1 cellular context compared by ENCODE assay signal in the genomic region with DNA sequence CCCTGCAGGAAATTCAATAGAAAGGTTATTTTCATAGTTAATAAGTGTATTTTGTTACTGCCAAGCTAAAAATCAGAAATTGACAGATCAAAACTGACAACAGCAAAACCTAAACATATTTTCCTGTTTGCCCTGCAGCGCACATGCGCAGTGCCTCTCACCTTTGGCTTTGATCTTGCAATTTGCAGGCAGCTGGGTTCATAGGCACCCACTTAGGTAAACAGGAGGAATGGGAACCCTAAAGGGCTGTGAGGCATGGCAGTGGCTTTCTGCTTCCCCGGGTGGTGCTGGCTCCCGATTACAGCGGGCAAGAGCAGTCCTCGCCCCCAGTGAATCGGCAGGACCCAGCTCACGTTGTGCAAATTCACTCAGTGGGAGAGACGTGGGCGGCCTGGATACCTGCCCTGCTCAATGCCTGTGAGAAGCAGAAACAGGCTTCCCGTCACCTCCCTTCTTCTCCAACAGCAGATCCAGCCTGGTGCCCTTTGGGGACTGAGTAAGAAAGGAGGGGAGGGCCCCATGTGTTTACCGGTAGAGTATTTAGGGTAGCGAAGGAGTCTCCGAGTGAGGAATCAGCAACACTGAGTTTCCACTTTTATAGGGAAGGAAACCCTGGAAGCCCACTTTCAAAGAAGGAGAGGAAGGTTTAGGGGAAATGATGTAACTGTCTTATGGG.
TF ChIP-seq lines count a peak whose summit lies in the region.

No MANE protein-coding gene starts in this region.

TF ChIP-seq in HepG2, 621 proteins besides CTCF, POLR2A, EP300 and RAD21 (continues in another document):
- TF ChIP-seq TEAD3 (CRISPR knock-in tag; optimal IDR thresholded peaks at IDR 0.05; ENCODE audit: borderline replicate concordance) = peak; percentile 15
- 0 out of 2 replicates have a peak, but pooled peaks have one; percentile 11 for TF ChIP-seq ZNF331 (CRISPR knock-in tag; IDR thresholded peaks at IDR 0.05)
- TF ChIP-seq, protein P1, sequence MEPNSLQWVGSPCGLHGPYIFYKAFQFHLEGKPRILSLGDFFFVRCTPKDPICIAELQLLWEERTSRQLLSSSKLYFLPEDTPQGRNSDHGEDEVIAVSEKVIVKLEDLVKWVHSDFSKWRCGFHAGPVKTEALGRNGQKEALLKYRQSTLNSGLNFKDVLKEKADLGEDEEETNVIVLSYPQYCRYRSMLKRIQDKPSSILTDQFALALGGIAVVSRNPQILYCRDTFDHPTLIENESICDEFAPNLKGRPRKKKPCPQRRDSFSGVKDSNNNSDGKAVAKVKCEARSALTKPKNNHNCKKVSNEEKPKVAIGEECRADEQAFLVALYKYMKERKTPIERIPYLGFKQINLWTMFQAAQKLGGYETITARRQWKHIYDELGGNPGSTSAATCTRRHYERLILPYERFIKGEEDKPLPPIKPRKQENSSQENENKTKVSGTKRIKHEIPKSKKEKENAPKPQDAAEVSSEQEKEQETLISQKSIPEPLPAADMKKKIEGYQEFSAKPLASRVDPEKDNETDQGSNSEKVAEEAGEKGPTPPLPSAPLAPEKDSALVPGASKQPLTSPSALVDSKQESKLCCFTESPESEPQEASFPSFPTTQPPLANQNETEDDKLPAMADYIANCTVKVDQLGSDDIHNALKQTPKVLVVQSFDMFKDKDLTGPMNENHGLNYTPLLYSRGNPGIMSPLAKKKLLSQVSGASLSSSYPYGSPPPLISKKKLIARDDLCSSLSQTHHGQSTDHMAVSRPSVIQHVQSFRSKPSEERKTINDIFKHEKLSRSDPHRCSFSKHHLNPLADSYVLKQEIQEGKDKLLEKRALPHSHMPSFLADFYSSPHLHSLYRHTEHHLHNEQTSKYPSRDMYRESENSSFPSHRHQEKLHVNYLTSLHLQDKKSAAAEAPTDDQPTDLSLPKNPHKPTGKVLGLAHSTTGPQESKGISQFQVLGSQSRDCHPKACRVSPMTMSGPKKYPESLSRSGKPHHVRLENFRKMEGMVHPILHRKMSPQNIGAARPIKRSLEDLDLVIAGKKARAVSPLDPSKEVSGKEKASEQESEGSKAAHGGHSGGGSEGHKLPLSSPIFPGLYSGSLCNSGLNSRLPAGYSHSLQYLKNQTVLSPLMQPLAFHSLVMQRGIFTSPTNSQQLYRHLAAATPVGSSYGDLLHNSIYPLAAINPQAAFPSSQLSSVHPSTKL (CRISPR knock-in tag; IDR thresholded peaks at IDR 0.05) = 0 out of 2 replicates have a peak, but pooled peaks have one; percentile 22
- TF ChIP-seq KDM5B (CRISPR knock-in tag; IDR thresholded peaks at IDR 0.05; ENCODE audit: borderline replicate concordance) = peak; percentile 33; the same call in 1 of the 2 replicates
- peak; percentile 68 for TF ChIP-seq TCF7 (IDR thresholded peaks at IDR 0.05; ENCODE audit: low read depth)
- TF ChIP-seq ZNF292 (CRISPR knock-in tag; IDR thresholded peaks at IDR 0.05; ENCODE audit: borderline replicate concordance, low read depth) = peak; percentile 24; the same call in 1 of the 2 replicates
- peak; percentile 48; the same call in 1 of the 2 replicates for TF ChIP-seq HDAC1 (CRISPR knock-in tag; IDR thresholded peaks at IDR 0.05)
- 0 out of 2 replicates have a peak, but pooled peaks have one; percentile 15 for TF ChIP-seq NR2F6 (IDR thresholded peaks at IDR 0.05)
- TF ChIP-seq NR2F6 (CRISPR knock-in tag; IDR thresholded peaks at IDR 0.05) = peak; percentile 23; the same call in 1 of the 2 replicates
- TF ChIP-seq, protein P2, sequence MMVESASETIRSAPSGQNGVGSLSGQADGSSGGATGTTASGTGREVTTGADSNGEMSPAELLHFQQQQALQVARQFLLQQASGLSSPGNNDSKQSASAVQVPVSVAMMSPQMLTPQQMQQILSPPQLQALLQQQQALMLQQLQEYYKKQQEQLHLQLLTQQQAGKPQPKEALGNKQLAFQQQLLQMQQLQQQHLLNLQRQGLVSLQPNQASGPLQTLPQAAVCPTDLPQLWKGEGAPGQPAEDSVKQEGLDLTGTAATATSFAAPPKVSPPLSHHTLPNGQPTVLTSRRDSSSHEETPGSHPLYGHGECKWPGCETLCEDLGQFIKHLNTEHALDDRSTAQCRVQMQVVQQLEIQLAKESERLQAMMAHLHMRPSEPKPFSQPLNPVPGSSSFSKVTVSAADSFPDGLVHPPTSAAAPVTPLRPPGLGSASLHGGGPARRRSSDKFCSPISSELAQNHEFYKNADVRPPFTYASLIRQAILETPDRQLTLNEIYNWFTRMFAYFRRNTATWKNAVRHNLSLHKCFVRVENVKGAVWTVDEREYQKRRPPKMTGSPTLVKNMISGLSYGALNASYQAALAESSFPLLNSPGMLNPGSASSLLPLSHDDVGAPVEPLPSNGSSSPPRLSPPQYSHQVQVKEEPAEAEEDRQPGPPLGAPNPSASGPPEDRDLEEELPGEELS (CRISPR knock-in tag; IDR thresholded peaks at IDR 0.05) = 0 out of 2 replicates have a peak, but pooled peaks have one; percentile 5
- TF ChIP-seq FOXA3 (CRISPR knock-in tag; IDR thresholded peaks at IDR 0.05) = peak; percentile 57
- no peak for TF ChIP-seq PRMT3 (CRISPR knock-in tag; IDR thresholded peaks at IDR 0.05; ENCODE audit: borderline replicate concordance, low read depth)
- TF ChIP-seq, protein P3, sequence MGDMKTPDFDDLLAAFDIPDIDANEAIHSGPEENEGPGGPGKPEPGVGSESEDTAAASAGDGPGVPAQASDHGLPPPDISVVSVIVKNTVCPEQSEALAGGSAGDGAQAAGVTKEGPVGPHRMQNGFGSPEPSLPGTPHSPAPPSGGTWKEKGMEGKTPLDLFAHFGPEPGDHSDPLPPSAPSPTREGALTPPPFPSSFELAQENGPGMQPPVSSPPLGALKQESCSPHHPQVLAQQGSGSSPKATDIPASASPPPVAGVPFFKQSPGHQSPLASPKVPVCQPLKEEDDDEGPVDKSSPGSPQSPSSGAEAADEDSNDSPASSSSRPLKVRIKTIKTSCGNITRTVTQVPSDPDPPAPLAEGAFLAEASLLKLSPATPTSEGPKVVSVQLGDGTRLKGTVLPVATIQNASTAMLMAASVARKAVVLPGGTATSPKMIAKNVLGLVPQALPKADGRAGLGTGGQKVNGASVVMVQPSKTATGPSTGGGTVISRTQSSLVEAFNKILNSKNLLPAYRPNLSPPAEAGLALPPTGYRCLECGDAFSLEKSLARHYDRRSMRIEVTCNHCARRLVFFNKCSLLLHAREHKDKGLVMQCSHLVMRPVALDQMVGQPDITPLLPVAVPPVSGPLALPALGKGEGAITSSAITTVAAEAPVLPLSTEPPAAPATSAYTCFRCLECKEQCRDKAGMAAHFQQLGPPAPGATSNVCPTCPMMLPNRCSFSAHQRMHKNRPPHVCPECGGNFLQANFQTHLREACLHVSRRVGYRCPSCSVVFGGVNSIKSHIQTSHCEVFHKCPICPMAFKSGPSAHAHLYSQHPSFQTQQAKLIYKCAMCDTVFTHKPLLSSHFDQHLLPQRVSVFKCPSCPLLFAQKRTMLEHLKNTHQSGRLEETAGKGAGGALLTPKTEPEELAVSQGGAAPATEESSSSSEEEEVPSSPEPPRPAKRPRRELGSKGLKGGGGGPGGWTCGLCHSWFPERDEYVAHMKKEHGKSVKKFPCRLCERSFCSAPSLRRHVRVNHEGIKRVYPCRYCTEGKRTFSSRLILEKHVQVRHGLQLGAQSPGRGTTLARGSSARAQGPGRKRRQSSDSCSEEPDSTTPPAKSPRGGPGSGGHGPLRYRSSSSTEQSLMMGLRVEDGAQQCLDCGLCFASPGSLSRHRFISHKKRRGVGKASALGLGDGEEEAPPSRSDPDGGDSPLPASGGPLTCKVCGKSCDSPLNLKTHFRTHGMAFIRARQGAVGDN (CRISPR knock-in tag; IDR thresholded peaks at IDR 0.05) = peak; percentile 56
- 0 out of 2 replicates have a peak, but pooled peaks have one; percentile 34 for TF ChIP-seq CENPT (CRISPR knock-in tag; IDR thresholded peaks at IDR 0.05; ENCODE audit: low read depth)
- TF ChIP-seq, protein P4, sequence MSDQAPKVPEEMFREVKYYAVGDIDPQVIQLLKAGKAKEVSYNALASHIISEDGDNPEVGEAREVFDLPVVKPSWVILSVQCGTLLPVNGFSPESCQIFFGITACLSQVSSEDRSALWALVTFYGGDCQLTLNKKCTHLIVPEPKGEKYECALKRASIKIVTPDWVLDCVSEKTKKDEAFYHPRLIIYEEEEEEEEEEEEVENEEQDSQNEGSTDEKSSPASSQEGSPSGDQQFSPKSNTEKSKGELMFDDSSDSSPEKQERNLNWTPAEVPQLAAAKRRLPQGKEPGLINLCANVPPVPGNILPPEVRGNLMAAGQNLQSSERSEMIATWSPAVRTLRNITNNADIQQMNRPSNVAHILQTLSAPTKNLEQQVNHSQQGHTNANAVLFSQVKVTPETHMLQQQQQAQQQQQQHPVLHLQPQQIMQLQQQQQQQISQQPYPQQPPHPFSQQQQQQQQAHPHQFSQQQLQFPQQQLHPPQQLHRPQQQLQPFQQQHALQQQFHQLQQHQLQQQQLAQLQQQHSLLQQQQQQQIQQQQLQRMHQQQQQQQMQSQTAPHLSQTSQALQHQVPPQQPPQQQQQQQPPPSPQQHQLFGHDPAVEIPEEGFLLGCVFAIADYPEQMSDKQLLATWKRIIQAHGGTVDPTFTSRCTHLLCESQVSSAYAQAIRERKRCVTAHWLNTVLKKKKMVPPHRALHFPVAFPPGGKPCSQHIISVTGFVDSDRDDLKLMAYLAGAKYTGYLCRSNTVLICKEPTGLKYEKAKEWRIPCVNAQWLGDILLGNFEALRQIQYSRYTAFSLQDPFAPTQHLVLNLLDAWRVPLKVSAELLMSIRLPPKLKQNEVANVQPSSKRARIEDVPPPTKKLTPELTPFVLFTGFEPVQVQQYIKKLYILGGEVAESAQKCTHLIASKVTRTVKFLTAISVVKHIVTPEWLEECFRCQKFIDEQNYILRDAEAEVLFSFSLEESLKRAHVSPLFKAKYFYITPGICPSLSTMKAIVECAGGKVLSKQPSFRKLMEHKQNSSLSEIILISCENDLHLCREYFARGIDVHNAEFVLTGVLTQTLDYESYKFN (CRISPR knock-in tag; conservative IDR thresholded peaks at IDR 0.05) = peak; percentile 42
- TF ChIP-seq MAF1 (CRISPR knock-in tag; IDR thresholded peaks at IDR 0.05; ENCODE audit: borderline replicate concordance) = no peak
- peak; percentile 53; the same call in 1 of the 2 replicates for TF ChIP-seq ATF7-NPFF (CRISPR knock-in tag; IDR thresholded peaks at IDR 0.05; ENCODE audit: low read depth)
- TF ChIP-seq, protein P5, sequence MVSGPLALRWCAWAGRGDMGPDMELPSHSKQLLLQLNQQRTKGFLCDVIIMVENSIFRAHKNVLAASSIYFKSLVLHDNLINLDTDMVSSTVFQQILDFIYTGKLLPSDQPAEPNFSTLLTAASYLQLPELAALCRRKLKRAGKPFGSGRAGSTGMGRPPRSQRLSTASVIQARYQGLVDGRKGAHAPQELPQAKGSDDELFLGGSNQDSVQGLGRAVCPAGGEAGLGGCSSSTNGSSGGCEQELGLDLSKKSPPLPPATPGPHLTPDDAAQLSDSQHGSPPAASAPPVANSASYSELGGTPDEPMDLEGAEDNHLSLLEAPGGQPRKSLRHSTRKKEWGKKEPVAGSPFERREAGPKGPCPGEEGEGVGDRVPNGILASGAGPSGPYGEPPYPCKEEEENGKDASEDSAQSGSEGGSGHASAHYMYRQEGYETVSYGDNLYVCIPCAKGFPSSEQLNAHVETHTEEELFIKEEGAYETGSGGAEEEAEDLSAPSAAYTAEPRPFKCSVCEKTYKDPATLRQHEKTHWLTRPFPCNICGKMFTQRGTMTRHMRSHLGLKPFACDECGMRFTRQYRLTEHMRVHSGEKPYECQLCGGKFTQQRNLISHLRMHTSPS (CRISPR knock-in tag; IDR thresholded peaks at IDR 0.05; ENCODE audit: low read depth) = peak; percentile 27; the same call in 1 of the 2 replicates
- TF ChIP-seq, protein P6, sequence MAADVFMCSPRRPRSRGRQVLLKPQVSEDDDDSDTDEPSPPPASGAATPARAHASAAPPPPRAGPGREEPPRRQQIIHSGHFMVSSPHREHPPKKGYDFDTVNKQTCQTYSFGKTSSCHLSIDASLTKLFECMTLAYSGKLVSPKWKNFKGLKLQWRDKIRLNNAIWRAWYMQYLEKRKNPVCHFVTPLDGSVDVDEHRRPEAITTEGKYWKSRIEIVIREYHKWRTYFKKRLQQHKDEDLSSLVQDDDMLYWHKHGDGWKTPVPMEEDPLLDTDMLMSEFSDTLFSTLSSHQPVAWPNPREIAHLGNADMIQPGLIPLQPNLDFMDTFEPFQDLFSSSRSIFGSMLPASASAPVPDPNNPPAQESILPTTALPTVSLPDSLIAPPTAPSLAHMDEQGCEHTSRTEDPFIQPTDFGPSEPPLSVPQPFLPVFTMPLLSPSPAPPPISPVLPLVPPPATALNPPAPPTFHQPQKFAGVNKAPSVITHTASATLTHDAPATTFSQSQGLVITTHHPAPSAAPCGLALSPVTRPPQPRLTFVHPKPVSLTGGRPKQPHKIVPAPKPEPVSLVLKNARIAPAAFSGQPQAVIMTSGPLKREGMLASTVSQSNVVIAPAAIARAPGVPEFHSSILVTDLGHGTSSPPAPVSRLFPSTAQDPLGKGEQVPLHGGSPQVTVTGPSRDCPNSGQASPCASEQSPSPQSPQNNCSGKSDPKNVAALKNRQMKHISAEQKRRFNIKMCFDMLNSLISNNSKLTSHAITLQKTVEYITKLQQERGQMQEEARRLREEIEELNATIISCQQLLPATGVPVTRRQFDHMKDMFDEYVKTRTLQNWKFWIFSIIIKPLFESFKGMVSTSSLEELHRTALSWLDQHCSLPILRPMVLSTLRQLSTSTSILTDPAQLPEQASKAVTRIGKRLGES (CRISPR knock-in tag; IDR thresholded peaks at IDR 0.05; ENCODE audit: borderline replicate concordance) = no peak
- TF ChIP-seq, protein P7, sequence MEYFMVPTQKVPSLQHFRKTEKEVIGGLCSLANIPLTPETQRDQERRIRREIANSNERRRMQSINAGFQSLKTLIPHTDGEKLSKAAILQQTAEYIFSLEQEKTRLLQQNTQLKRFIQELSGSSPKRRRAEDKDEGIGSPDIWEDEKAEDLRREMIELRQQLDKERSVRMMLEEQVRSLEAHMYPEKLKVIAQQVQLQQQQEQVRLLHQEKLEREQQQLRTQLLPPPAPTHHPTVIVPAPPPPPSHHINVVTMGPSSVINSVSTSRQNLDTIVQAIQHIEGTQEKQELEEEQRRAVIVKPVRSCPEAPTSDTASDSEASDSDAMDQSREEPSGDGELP (IDR thresholded peaks at IDR 0.05; ENCODE audit: borderline replicate concordance, low read depth) = peak; percentile 60; the same call in 1 of the 2 replicates
- no peak for TF ChIP-seq SOX6 (IDR thresholded peaks at IDR 0.05)
- TF ChIP-seq SOX6 (CRISPR knock-in tag; IDR thresholded peaks at IDR 0.05) = 0 out of 2 replicates have a peak, but pooled peaks have one; percentile 11
- peak; percentile 44; the same call in 1 of the 2 replicates for TF ChIP-seq SALL1 (CRISPR knock-in tag; IDR thresholded peaks at IDR 0.05)
- no peak for TF ChIP-seq U2AF1 (optimal IDR thresholded peaks at IDR 0.05; ENCODE audit: low read depth, low read length)
- 0 out of 2 replicates have a peak, but pooled peaks have one; percentile 13 for TF ChIP-seq RXRB (CRISPR knock-in tag; IDR thresholded peaks at IDR 0.05; ENCODE audit: borderline replicate concordance)
- TF ChIP-seq CEBPG (CRISPR knock-in tag; IDR thresholded peaks at IDR 0.05) = 0 out of 2 replicates have a peak, but pooled peaks have one; percentile 7
- TF ChIP-seq ZMYM3 (CRISPR knock-in tag; IDR thresholded peaks at IDR 0.05) = 0 out of 2 replicates have a peak, but pooled peaks have one; percentile 23
- TF ChIP-seq BCL6 (CRISPR knock-in tag; IDR thresholded peaks at IDR 0.05) = no peak
- TF ChIP-seq ZNF205 (CRISPR knock-in tag; IDR thresholded peaks at IDR 0.05) = peak; percentile 58; the same call in 1 of the 2 replicates
- TF ChIP-seq KLF6 (CRISPR knock-in tag; IDR thresholded peaks at IDR 0.05) = no peak
- TF ChIP-seq RFX3 (CRISPR knock-in tag; IDR thresholded peaks at IDR 0.05) = no peak
- TF ChIP-seq NFKB2 (CRISPR knock-in tag; IDR thresholded peaks at IDR 0.05; ENCODE audit: borderline replicate concordance) = no peak
